Comparison of ENCODE assay signal across 7 cellular contexts in genomic region chr6:145115638-145116037, GRCh38.
"Had no signal": no experiment of that assay in that cellular context is flagged by ENCODE, and none has a peak within 500 bp of the region (broad histone marks: within the 10 kb centered on the region; RNA-seq: fewer than 3 reads in every experiment).

No MANE protein-coding gene starts in this region.

- H3K36me3 Mint-ChIP-seq: IgD-negative memory B cell had no signal

- H3K4me3 ChIP-seq: K562 had no signal

- FAIRE-seq: HTR-8/SVneo, K562 had no signal

- H3K4me3 Mint-ChIP-seq: IgD-negative memory B cell had no signal

- H3K9me3 Mint-ChIP-seq: IgD-negative memory B cell had no signal

- DNase-seq: IMR-90, KBM-7, KG1 had no signal

- H3K27ac ChIP-seq: HL-60 had no signal

- ATAC-seq: K562 had no signal
